ENCODE assay signal across 10 cellular contexts in the genomic region with DNA sequence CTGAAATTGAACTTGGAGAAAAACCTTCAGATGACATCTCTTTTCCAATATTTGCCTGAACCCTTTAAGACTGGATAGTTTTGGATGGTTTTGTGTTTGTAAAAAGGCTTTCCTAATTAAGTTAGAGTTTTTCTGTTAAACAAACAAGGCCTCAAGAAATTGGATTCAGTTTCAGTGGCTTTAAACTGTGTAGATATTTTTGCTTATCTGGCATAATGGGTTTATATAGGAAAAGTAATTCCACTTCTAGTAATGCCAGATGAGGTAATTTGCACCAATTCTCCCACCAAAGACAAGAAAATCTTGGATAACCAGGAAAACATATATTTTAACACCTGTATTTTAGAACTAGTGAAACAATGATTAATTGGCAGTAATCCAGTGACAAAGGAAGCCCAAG. TPM values are rescaled to one million over a fixed set of nuclear protein-coding genes. Genes with fewer than 3 reads are reported as not detected.
"Had no signal": no experiment of that assay in that cellular context is flagged by ENCODE, and none has a peak within 500 bp of the region (broad histone marks: within the 10 kb centered on the region; RNA-seq: fewer than 3 reads in every experiment).

No MANE protein-coding gene starts in this region.

- H3K4me2 ChIP-seq: GM23338 had no signal

- ATAC-seq: GM23338 had no signal

- DNase-seq: H9, HCEC 1CT, HFFc6, KBM-7 had no signal

- H2AFZ ChIP-seq: GM23338 had no signal

- FAIRE-seq: H1, H54 had no signal

- H3K27ac ChIP-seq: HL-60 had no signal

- H3K4me3 ChIP-seq: GM23338 had no signal

RNA-seq across cellular contexts. Expression of a gene that starts 12.0 kb away (rescaled TPM):
- total RNA-seq: HFFc6, HT1080 had no signal
- polyA plus RNA-seq: IgD-negative memory B cell had no signal
